10 cellular contexts compared by ENCODE assay signal in the genomic region with DNA sequence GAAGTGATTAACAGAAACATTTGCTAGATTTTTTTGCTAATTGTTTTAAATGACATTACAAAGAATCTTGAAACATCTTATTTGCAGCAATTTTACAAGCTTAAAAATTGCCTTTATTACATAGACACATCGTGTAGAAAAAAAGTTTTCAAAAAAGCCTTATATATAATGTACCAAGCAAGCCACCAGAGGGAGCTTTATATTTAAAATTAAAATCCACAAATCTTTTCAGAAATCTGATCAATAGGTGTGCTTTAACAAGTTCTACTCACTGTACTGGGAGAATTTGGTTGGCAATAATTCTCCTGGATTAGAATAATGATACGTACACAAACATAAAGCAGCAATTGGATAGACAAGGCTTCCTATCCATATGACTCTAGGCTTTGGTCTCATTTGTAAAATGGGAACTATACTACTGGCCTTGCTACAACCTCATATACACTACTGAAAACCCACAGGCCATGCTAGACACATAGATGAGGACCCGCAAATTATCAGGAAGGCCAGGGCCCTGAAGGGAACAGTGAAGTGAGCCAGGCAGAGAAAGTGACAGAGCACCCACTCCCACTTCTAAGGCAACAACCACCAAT. TPM values are rescaled to one million over a fixed set of nuclear protein-coding genes. Genes with fewer than 3 reads are reported as not detected.
DNase-seq lines count a peak whose midpoint lies in the region; ATAC-seq, FAIRE-seq and TF ChIP-seq lines count a peak whose summit lies in the region.
"Had no signal": no experiment of that assay in that cellular context is flagged by ENCODE, and none has a peak within 500 bp of the region (broad histone marks: within the 10 kb centered on the region; RNA-seq: fewer than 3 reads in every experiment).

No MANE protein-coding gene starts in this region.

- CTCF ChIA-PET in HepG2 (lab: Yijun Ruan, JAX; ENCODE audit: low intra/inter-chr PET ratio, low total read pairs) (no interaction called here), PC-3 (lab: Charles Lee) (interaction anchor here (1.2 kb wide), 1 partner anchor 127 kb away, joined by 6 read pairs; no protein-coding TSS in a partner anchor)

- no peak for DNase-seq in HepG2 (ENCODE audit: low spot score)
- DNase-seq in PC-3 = no peak
- DNase-seq in fibroblast of mammary gland (ENCODE audit: low read depth) = no peak
- DNase-seq in NCI-H2081 treated with DMSO at 0.1 percent for 48 hours (lab: John Stamatoyannopoulos, UW) = no peak
- no peak for DNase-seq in stimulated activated CD4-positive, alpha-beta T cell treated with anti-CD3 and anti-CD28 coated beads, Interleukin-12 subunit alpha, Interleukin-12 subunit beta, amount 100 ng/mL, for 4 hours
- DNase-seq: SHP77 had no signal

- H4K20me1 ChIP-seq in HepG2 (ENCODE audit: insufficient read depth, low read length) (no peaks in the 10 kb centered on the region; the same call in none of the 2 replicates), PC-3 (ENCODE audit: low read length) (peaks cover 29% of the 10 kb centered on the region)

- BruUV-seq in HepG2 (replicated peaks; lab: Mats Ljungman, UMichigan) (no TSS peak), PC-3 (replicated peaks; lab: Mats Ljungman, UMichigan) (no TSS peak)

- peaks cover 2 to 28% (median 20%) of the 10 kb centered on the region in 4 donors for H3K4me1 ChIP-seq in liver (ENCODE audit: control insufficient read depth in 4 of 4, insufficient read depth in 4 of 4, low read length in 3 of 4)
- H3K4me1 ChIP-seq in HepG2 (ENCODE audit: insufficient read depth, low read length) = peaks cover 26% of the 10 kb centered on the region
- H3K4me1 ChIP-seq in PC-3 (ENCODE audit: insufficient read depth, low read length) = peaks cover 39% of the 10 kb centered on the region

- in situ Hi-C loops in HepG2 (cut with HindIII; ENCODE audit: extremely low pct_ligation_motif_present, low pct_unique_long_range_greater_than_20kb) = no loop called here

- H3K9ac ChIP-seq in liver (ENCODE audit: low read depth in 1 of 2, low read length in 2 of 2) = no peak overlapping the region
- no peak overlapping the region for H3K9ac ChIP-seq in HepG2 (ENCODE audit: insufficient read depth, low read depth, low read length)
- H3K9ac ChIP-seq in PC-3 (ENCODE audit: low read length) = no peak overlapping the region

- H3K27ac ChIP-seq in liver (ENCODE audit: low read depth in 1 of 2, low read length in 2 of 2) (no peak overlapping the region), HepG2 (ENCODE audit: extremely low read length, insufficient read depth, low read length) (no peak overlapping the region), PC-3 (ENCODE audit: low read length) (peak overlapping the region; percentile 97; the same call in 1 of the 2 replicates)

- H3K79me2 ChIP-seq in HepG2 (ENCODE audit: insufficient read depth, low read length) (peaks cover 49% of the 10 kb centered on the region), PC-3 (ENCODE audit: low read length) (peaks cover 92% of the 10 kb centered on the region)

- H2AFZ ChIP-seq in HepG2 (ENCODE audit: low read length) = no peak overlapping the region
- H2AFZ ChIP-seq in PC-3 (ENCODE audit: low read length) = no peak overlapping the region

- TF ChIP-seq CTCF in liver (IDR thresholded peaks at IDR 0.05; ENCODE audit: low read depth, low read length, missing input control) = peak; percentile 21
- TF ChIP-seq CTCF in HepG2 (CRISPR knock-in tag; IDR thresholded peaks at IDR 0.05) = no peak
- peak; percentile 56 for TF ChIP-seq CTCF in PC-3 (conservative IDR thresholded peaks at IDR 0.05; ENCODE audit: low read depth, low read length)
- TF ChIP-seq CTCF in fibroblast of mammary gland (conservative IDR thresholded peaks at IDR 0.05; ENCODE audit: control insufficient read depth, insufficient read depth, low read depth, low read length) = peak; percentile 32

- TF ChIP-seq EP300 in HepG2 (IDR thresholded peaks at IDR 0.05; ENCODE audit: low read depth in 2 of 2, low read length in 2 of 2) = no peak
- no peak for TF ChIP-seq EP300 in HepG2 (CRISPR knock-in tag; IDR thresholded peaks at IDR 0.05; ENCODE audit: borderline replicate concordance)

- no peak for TF ChIP-seq POLR2A in HepG2 (IDR thresholded peaks at IDR 0.05; ENCODE audit: insufficient read depth in 1 of 2, low read depth in 2 of 2, low read length in 2 of 2)

- H3K27me3 ChIP-seq in liver (ENCODE audit: control insufficient read depth in 4 of 4, insufficient read depth in 4 of 4, low read length in 3 of 4) (no peaks in the 10 kb centered on the region), HepG2 (ENCODE audit: control insufficient read depth in 1 of 2, insufficient read depth in 2 of 2, low read length in 2 of 2) (peaks cover 0 to 6% of the 10 kb centered on the region in 2 experiments; a peak in 1 of 5 replicates), PC-3 (ENCODE audit: low read length) (no peaks in the 10 kb centered on the region)

- no peaks in the 10 kb centered on the region for H3K9me3 ChIP-seq in liver (ENCODE audit: control insufficient read depth in 4 of 4, low read length in 3 of 4)
- H3K9me3 ChIP-seq in HepG2 (ENCODE audit: low read length) = no peaks in the 10 kb centered on the region
- H3K9me3 ChIP-seq in PC-3 (ENCODE audit: low read length) = no peaks in the 10 kb centered on the region

- 58% methylated on average over 3 of the region's 3 CpGs for WGBS in liver
- 78% methylated on average over 3 of the region's 3 CpGs for WGBS in HepG2 (ENCODE audit: low lambda C conversion rate)

- peaks cover 15% of the 10 kb centered on the region for H3F3A ChIP-seq in PC-3 (ENCODE audit: low read length, unreplicated experiment)

- no peak for FAIRE-seq in HepG2 (lab: Jason Lieb, UNC)
- FAIRE-seq: H1 had no signal

- H3K4me2 ChIP-seq in HepG2 (ENCODE audit: low read depth, low read length) (no peak overlapping the region), PC-3 (ENCODE audit: low read length) (no peak overlapping the region)

- no peak overlapping the region for H3K4me3 ChIP-seq in liver (ENCODE audit: low read depth in 1 of 3, low read length in 3 of 3)
- H3K4me3 ChIP-seq in HepG2 (replicated peaks in 1 of 3; ENCODE audit: insufficient read depth in 1 of 3, low read depth in 2 of 3, low read length in 3 of 3) = no peak overlapping the region
- H3K4me3 ChIP-seq in PC-3 (ENCODE audit: low read length) = no peak overlapping the region
- no peak overlapping the region for H3K4me3 ChIP-seq in fibroblast of mammary gland (ENCODE audit: control insufficient read depth, low read depth, low read length)

- TF ChIP-seq RAD21 in liver (IDR thresholded peaks at IDR 0.05) = peak in 1 of 2 donors; percentile 24
- TF ChIP-seq RAD21 in HepG2 (CRISPR knock-in tag; IDR thresholded peaks at IDR 0.05) = no peak

- POLR2A ChIA-PET in HepG2 (lab: Yijun Ruan, JAX) (interaction anchor here (2.0 kb wide), 1 partner anchor 20 kb away, joined by 6 read pairs; no protein-coding TSS in a partner anchor), PC-3 (lab: Charles Lee; ENCODE audit: unreplicated experiment) (no interaction called here)

- ATAC-seq in HepG2 (no peak), PC-3 (no peak), HG02870 (IDR thresholded peaks at IDR 0.05; ENCODE audit: unreplicated experiment) (no peak), HG03097 (IDR thresholded peaks at IDR 0.05; ENCODE audit: low FRiP score, unreplicated experiment) (no peak)

- no peaks in the 10 kb centered on the region for H3K9me2 ChIP-seq in PC-3 (replicated peaks; ENCODE audit: low read length)

- intact Hi-C loops in HepG2 (cut with micrococcal nuclease; ENCODE audit: unreplicated experiment) = no loop called here
- intact Hi-C loops in PC-3 (cut with micrococcal nuclease) = no loop called here

- peaks cover 4 to 47% (median 37%) of the 10 kb centered on the region in 4 donors for H3K36me3 ChIP-seq in liver (ENCODE audit: control insufficient read depth in 4 of 4, insufficient read depth in 3 of 4, low read depth in 1 of 4, low read length in 3 of 4)
- peaks cover 16 to 74% of the 10 kb centered on the region in 2 experiments for H3K36me3 ChIP-seq in HepG2 (replicated peaks in 1 of 2; ENCODE audit: control insufficient read depth in 1 of 2, insufficient read depth in 2 of 2, low read length in 2 of 2)
- peaks cover 79% of the 10 kb centered on the region for H3K36me3 ChIP-seq in PC-3 (ENCODE audit: low read depth, low read length)

RNA-seq across cellular contexts. Expression of gene PSMB7, which starts 4.8 kb away (rescaled TPM):
- total RNA-seq in liver (100 to 1,000 TPM in 1 of 2 donors, 10 to 100 TPM in 1; 90.9 to 102 TPM), HepG2 (2016; rRNA removed; fragmentation: Illumina TruSeq; extraction: Trizol) (259 and 395 TPM in 2 replicates), PC-3 (2014; rRNA removed) (314 and 372 TPM in 2 replicates)
- polyA plus RNA-seq in liver (100 to 1,000 TPM; 166 to 183 TPM), HepG2 (2011; rRNA removed) (261 and 291 TPM in 2 replicates)
- total RNA-seq in HepG2 (2016; cell fraction: cytosol; rRNA removed; fragmentation: Illumina TruSeq; extraction: Trizol; ENCODE audit: low read depth) = 81.7 and 96.6 TPM in 2 replicates
- total RNA-seq in HepG2 (2016; cell fraction: insoluble cytoplasmic fraction; rRNA removed; fragmentation: Illumina TruSeq; extraction: Trizol) = 268 and 419 TPM in 2 replicates
- total RNA-seq in HepG2 (2016; cell fraction: membrane; rRNA removed; fragmentation: Illumina TruSeq; extraction: Trizol) = 127 and 128 TPM in 2 replicates
- 111 and 118 TPM in 2 replicates for total RNA-seq in HepG2 (2016; cell fraction: nucleus; rRNA removed; fragmentation: Illumina TruSeq; extraction: Trizol)
- 283 and 308 TPM in 2 replicates for polyA plus RNA-seq in HepG2 (2011; cell fraction: cytosol; rRNA removed)
- polyA plus RNA-seq in HepG2 (2011; cell fraction: nucleus; rRNA removed) = 63.6 and 73.0 TPM in 2 replicates
- 163 and 239 TPM in 2 replicates for polyA plus RNA-seq in HepG2 (2012)
- polyA plus RNA-seq in HepG2 (2016; cell fraction: cytosol; fragmentation: Illumina TruSeq; extraction: Trizol; ENCODE audit: low read depth) = 101 and 108 TPM in 2 replicates
- polyA plus RNA-seq in HepG2 (2016; cell fraction: insoluble cytoplasmic fraction; fragmentation: Illumina TruSeq; extraction: Trizol; ENCODE audit: low read depth) = 433 and 456 TPM in 2 replicates
- polyA plus RNA-seq in HepG2 (2016; cell fraction: membrane; fragmentation: Illumina TruSeq; extraction: Trizol; ENCODE audit: low read depth) = 121 and 132 TPM in 2 replicates
- 139 and 158 TPM in 2 replicates for polyA plus RNA-seq in HepG2 (2016; cell fraction: nucleus; fragmentation: Illumina TruSeq; extraction: Trizol; ENCODE audit: insufficient read depth, low read depth)
- 167 and 496 TPM in 2 replicates for polyA minus RNA-seq in HepG2 (2011; rRNA and poly(A)+ RNA removed; ENCODE audit: low replicate concordance)
- polyA minus RNA-seq in HepG2 (2011; cell fraction: cytosol; rRNA and poly(A)+ RNA removed) = 83.8 and 88.1 TPM in 2 replicates
- polyA minus RNA-seq in HepG2 (2011; cell fraction: nucleus; rRNA and poly(A)+ RNA removed) = 83.6 and 97.7 TPM in 2 replicates

RNA-seq across cellular contexts. Expression of gene ADGRD2, which starts 39.8 kb away (rescaled TPM):
- not detected for total RNA-seq in liver
- not detected for polyA plus RNA-seq in liver
- total RNA-seq in HepG2 (2016; rRNA removed; fragmentation: Illumina TruSeq; extraction: Trizol) = not detected in 2 replicates
- total RNA-seq in HepG2 (2016; cell fraction: cytosol; rRNA removed; fragmentation: Illumina TruSeq; extraction: Trizol; ENCODE audit: low read depth) = not detected in 2 replicates
- total RNA-seq in HepG2 (2016; cell fraction: insoluble cytoplasmic fraction; rRNA removed; fragmentation: Illumina TruSeq; extraction: Trizol) = not detected in 2 replicates
- total RNA-seq in HepG2 (2016; cell fraction: membrane; rRNA removed; fragmentation: Illumina TruSeq; extraction: Trizol) = not detected in 2 replicates
- not detected in 2 replicates for total RNA-seq in HepG2 (2016; cell fraction: nucleus; rRNA removed; fragmentation: Illumina TruSeq; extraction: Trizol)
- not detected in 2 replicates for polyA plus RNA-seq in HepG2 (2011; rRNA removed)
- polyA plus RNA-seq in HepG2 (2011; cell fraction: cytosol; rRNA removed) = not detected in 2 replicates
- not detected in 2 replicates for polyA plus RNA-seq in HepG2 (2011; cell fraction: nucleus; rRNA removed)
- polyA plus RNA-seq in HepG2 (2012) = not detected in 2 replicates
- polyA plus RNA-seq in HepG2 (2016; cell fraction: cytosol; fragmentation: Illumina TruSeq; extraction: Trizol; ENCODE audit: low read depth) = not detected in 2 replicates
- not detected in 2 replicates for polyA plus RNA-seq in HepG2 (2016; cell fraction: insoluble cytoplasmic fraction; fragmentation: Illumina TruSeq; extraction: Trizol; ENCODE audit: low read depth)
- polyA plus RNA-seq in HepG2 (2016; cell fraction: membrane; fragmentation: Illumina TruSeq; extraction: Trizol; ENCODE audit: low read depth) = not detected in 2 replicates
- not detected in 2 replicates for polyA plus RNA-seq in HepG2 (2016; cell fraction: nucleus; fragmentation: Illumina TruSeq; extraction: Trizol; ENCODE audit: insufficient read depth, low read depth)
- polyA minus RNA-seq in HepG2 (2011; rRNA and poly(A)+ RNA removed; ENCODE audit: low replicate concordance) = not detected in 2 replicates
- polyA minus RNA-seq in HepG2 (2011; cell fraction: cytosol; rRNA and poly(A)+ RNA removed) = not detected in 2 replicates
- not detected in 2 replicates for polyA minus RNA-seq in HepG2 (2011; cell fraction: nucleus; rRNA and poly(A)+ RNA removed)
- total RNA-seq in PC-3 (2014; rRNA removed) = not detected in 2 replicates
